In the genomic region with DNA sequence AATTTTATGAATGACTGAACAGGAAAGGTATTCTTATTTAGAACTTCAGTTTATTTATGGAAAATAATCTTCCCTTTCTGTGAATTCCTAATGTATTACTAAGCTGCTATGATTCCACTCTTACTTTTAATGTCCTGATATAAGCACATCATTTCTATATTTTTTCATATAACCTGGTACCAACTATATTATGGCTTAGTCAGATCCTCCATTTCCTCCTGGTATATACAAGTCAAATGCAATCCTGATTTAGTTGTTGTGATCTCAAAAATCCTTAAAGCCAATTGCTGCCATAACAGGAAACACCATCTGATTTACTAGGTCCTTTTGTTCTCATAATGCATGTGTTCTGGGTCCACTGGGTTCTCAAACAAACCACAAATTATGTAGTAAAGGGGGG, we compare ENCODE assay signal across 26 cellular contexts. TPM values are rescaled to one million over a fixed set of nuclear protein-coding genes. Genes with fewer than 3 reads are reported as not detected.
"Had no signal": no experiment of that assay in that cellular context is flagged by ENCODE, and none has a peak within 500 bp of the region (broad histone marks: within the 10 kb centered on the region; RNA-seq: fewer than 3 reads in every experiment).

No MANE protein-coding gene starts in this region.

- H3K4me3 ChIP-seq: breast epithelium, esophagus muscularis mucosa, left lung, stomach had no signal

- H3K27ac ChIP-seq: breast epithelium, esophagus muscularis mucosa, foreskin keratinocyte, left lung, stomach had no signal

- H3K9me3 ChIP-seq: breast epithelium, esophagus muscularis mucosa, left lung, stomach had no signal

- H3K36me3 ChIP-seq: breast epithelium had no signal

- DNase-seq: activated CD4-positive, alpha-beta T cell treated with anti-CD3 and anti-CD28 coated beads, Interleukin-2, amount 10 ng/mL, durations not matched to agents 24 days and 14 days; activated CD4-positive, CD25-positive, alpha-beta regulatory T cell; activated CD8-positive, alpha-beta T cell treated with anti-CD3 and anti-CD28 coated beads, Interleukin-2, amount 10 ng/mL, durations not matched to agents 7 days and 5 days; activated gamma-delta T cell; activated T-cell treated with anti-CD3 and anti-CD28 coated beads, Interleukin-2, amount 50 U/mL, for 4 hours; cerebellar nuclear complex; effector CD8-positive, alpha-beta T cell; glutamatergic neuron; hypothalamus; left lung; mammary epithelial cell; occipital lobe; posterior cingulate gyrus; retina; stomach; T-cell; T-helper 9 cell had no signal

- ATAC-seq: activated CD8-positive, alpha-beta T cell treated with anti-CD3 and anti-CD28 coated beads, Interleukin-2, amount 10 ng/mL, durations not matched to agents 7 days and 5 days; activated T-cell treated with anti-CD3 and anti-CD28 coated beads, Interleukin-2, amount 50 U/mL, for 4 hours; foreskin keratinocyte; left lung; T-cell had no signal

- H3K4me1 ChIP-seq: breast epithelium, esophagus muscularis mucosa, foreskin keratinocyte, left lung, stomach had no signal

- H3K27me3 ChIP-seq: esophagus muscularis mucosa, foreskin keratinocyte, left lung, stomach had no signal

RNA-seq across cellular contexts. Expression of a gene that starts 53.6 kb away (rescaled TPM):
- total RNA-seq: activated CD4-positive, alpha-beta T cell treated with anti-CD3 and anti-CD28 coated beads, Interleukin-2, amount 10 ng/mL, durations not matched to agents 24 days and 14 days; activated CD8-positive, alpha-beta T cell treated with anti-CD3 and anti-CD28 coated beads, Interleukin-2, amount 10 ng/mL, durations not matched to agents 7 days and 5 days; activated T-cell treated with anti-CD3 and anti-CD28 coated beads, Interleukin-2, amount 50 U/mL, for 4 hours; mononuclear cell; T-cell had no signal

RNA-seq across cellular contexts. Expression of a gene that starts 55.6 kb away (rescaled TPM):
- total RNA-seq: activated CD4-positive, alpha-beta T cell treated with anti-CD3 and anti-CD28 coated beads, Interleukin-2, amount 10 ng/mL, durations not matched to agents 24 days and 14 days; activated CD8-positive, alpha-beta T cell treated with anti-CD3 and anti-CD28 coated beads, Interleukin-2, amount 10 ng/mL, durations not matched to agents 7 days and 5 days; activated T-cell treated with anti-CD3 and anti-CD28 coated beads, Interleukin-2, amount 50 U/mL, for 4 hours; astrocyte; breast epithelium; esophagus muscularis mucosa; foreskin keratinocyte; kidney epithelial cell; left lung; mammary epithelial cell; mononuclear cell; occipital lobe; stomach; T-cell; temporal lobe had no signal
- polyA plus RNA-seq: adipose tissue, foreskin keratinocyte, mammary epithelial cell, neural cell, stomach had no signal
